8 cellular contexts compared by ENCODE assay signal in the genomic region with DNA sequence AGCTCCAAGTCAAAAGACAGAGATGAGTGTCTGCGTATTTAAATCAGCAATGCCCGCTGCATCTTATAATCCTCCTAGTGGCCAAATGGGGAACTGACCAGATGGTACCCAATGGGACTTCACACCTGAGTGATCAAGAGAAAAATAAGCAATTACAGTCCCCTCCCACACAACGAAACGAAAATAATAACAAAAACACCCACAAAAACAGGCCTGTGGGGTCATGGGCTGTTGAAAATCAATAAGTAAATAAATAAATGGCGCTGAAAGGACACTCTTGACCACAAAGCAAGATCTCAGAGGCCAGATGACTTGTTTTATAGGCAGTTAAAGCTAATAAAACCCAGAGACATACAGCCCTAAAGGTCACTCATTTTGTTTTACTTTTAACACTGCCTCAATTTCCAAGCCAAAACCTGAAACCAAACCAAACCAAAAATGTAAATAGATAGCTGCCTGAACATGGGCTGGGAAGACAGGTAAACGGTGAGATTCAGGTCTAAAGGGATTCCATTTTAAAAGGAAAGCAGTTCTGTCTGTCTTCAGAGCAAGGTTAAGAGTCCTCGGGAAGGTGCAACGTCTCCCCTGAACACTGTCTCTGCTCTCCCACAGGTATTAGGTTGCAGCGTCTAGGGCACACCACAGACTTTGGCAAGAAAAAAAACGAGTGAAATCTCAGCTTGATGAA. TPM values are rescaled to one million over a fixed set of nuclear protein-coding genes. Genes with fewer than 3 reads are reported as not detected.
A peak's percentile ranks its signal among the peaks of the same experiment; 100 is the strongest.
DNase-seq lines count a peak whose midpoint lies in the region; FAIRE-seq and TF ChIP-seq lines count a peak whose summit lies in the region.

No MANE protein-coding gene starts in this region.

- H3K9me3 Mint-ChIP-seq in H9: no peaks in the 10 kb centered on the region
- H3K9me3 Mint-ChIP-seq in T-helper 2 cell treated with Interferon-gamma antibody and Interleukin-4, amounts not matched to agents 5 μg/mL and 100 μg/mL, for 36 hours: no peaks in the 10 kb centered on the region
- no peaks in the 10 kb centered on the region for H3K9me3 Mint-ChIP-seq in astrocyte (ENCODE audit: unreplicated experiment)

- H3K14ac ChIP-seq in H9 (ENCODE audit: insufficient read depth, low read length): no peak overlapping the region

- no peak overlapping the region for H4K91ac ChIP-seq in H9 (ENCODE audit: insufficient read length, low read depth, low read length)

- peaks cover 19 to 21% of the 10 kb centered on the region in 2 experiments for H3K4me1 Mint-ChIP-seq in H9
- peaks cover 47% of the 10 kb centered on the region for H3K4me1 Mint-ChIP-seq in T-helper 2 cell treated with Interferon-gamma antibody and Interleukin-4, amounts not matched to agents 5 μg/mL and 100 μg/mL, for 36 hours (ENCODE audit: low read depth)
- H3K4me1 Mint-ChIP-seq in astrocyte (ENCODE audit: low read depth, unreplicated experiment): peaks cover 3% of the 10 kb centered on the region

- no CpG with 5 or more reads among the region's 10 CpGs for WGBS in H9 (ENCODE audit: extremely low coverage, insufficient read length, low lambda C conversion rate)

- H3K36me3 Mint-ChIP-seq in H9 (ENCODE audit: insufficient read depth in 1 of 3, low read depth in 3 of 3) (peaks cover 16 to 34% (median 25%) of the 10 kb centered on the region in 3 experiments; a peak in 6 of 7 replicates), astrocyte (ENCODE audit: low read depth, unreplicated experiment) (peaks cover 7% of the 10 kb centered on the region)
- H3K36me3 Mint-ChIP-seq in T-helper 2 cell treated with Interferon-gamma antibody and Interleukin-4, amounts not matched to agents 5 μg/mL and 100 μg/mL, for 36 hours (ENCODE audit: low read depth): peaks cover 16% of the 10 kb centered on the region

- H3K23ac ChIP-seq in H9 (ENCODE audit: insufficient read length, low read depth, low read length): no peak overlapping the region

- H4K8ac ChIP-seq in H9 (replicated peaks; ENCODE audit: insufficient read length, low read depth, low read length): no peak overlapping the region

- H3K9ac ChIP-seq in H9 (ENCODE audit: extremely low read depth, insufficient read length, low read length) (peak overlapping the region; percentile 5), astrocyte (ENCODE audit: low read length) (peak overlapping the region; percentile 91)

- H3K4me3 Mint-ChIP-seq in H9 (peak overlapping the region; percentile 87 to 89), astrocyte (ENCODE audit: unreplicated experiment) (peak overlapping the region; percentile 89)
- H3K4me3 Mint-ChIP-seq in T-helper 2 cell treated with Interferon-gamma antibody and Interleukin-4, amounts not matched to agents 5 μg/mL and 100 μg/mL, for 36 hours: peak overlapping the region; percentile 86

- peak overlapping the region; percentile 96 for H3K4me3 ChIP-seq in astrocyte (ENCODE audit: insufficient read depth, low read depth, low read length)

- H2BK120ac ChIP-seq in H9 (ENCODE audit: low read depth, low read length, poor library complexity, severe bottlenecking): no peak overlapping the region

- H3K23me2 ChIP-seq in H9 (ENCODE audit: insufficient read length, low read depth, low read length, poor library complexity, severe bottlenecking): peaks cover 15% of the 10 kb centered on the region

- no peaks in the 10 kb centered on the region for H3K9me3 ChIP-seq in H9 (ENCODE audit: control insufficient read depth, low read depth, low read length)
- no peaks in the 10 kb centered on the region for H3K9me3 ChIP-seq in astrocyte (ENCODE audit: insufficient read depth, low read depth, low read length)

- TF ChIP-seq CTCF in H9 (conservative IDR thresholded peaks at IDR 0.05) (peak; percentile 88), astrocyte (IDR thresholded peaks at IDR 0.05; ENCODE audit: insufficient read depth, low read depth, low read length) (peak; percentile 99)

- H3K4me1 ChIP-seq in H9 (ENCODE audit: insufficient read depth, low read length) (no peaks in the 10 kb centered on the region; the same call in 1 of the 2 replicates), astrocyte (ENCODE audit: insufficient read depth, low read length) (peaks cover 9% of the 10 kb centered on the region)

- H3K79me1 ChIP-seq in H9 (ENCODE audit: insufficient read depth, low read depth, low read length, poor library complexity, severe bottlenecking): no peaks in the 10 kb centered on the region

- no peak overlapping the region for H3K4ac ChIP-seq in H9 (ENCODE audit: low read depth, low read length)

- H3K27ac ChIP-seq in H9 (ENCODE audit: insufficient read length, low read depth, low read length) (no peak overlapping the region), astrocyte (ENCODE audit: low read depth, low read length) (peak overlapping the region; percentile 38)

- no peaks in the 10 kb centered on the region for H3K27me3 ChIP-seq in H9 (ENCODE audit: insufficient read depth, low read length)
- no peaks in the 10 kb centered on the region for H3K27me3 ChIP-seq in astrocyte (ENCODE audit: insufficient read depth, low read length)

- H3T11ph ChIP-seq in H9 (ENCODE audit: low read length): no peak overlapping the region

- H3K27ac Mint-ChIP-seq in H9: peak overlapping the region in 2 of 3 experiments; percentile 66 to 95; a peak in 3 of 7 replicates
- peak overlapping the region; percentile 85 for H3K27ac Mint-ChIP-seq in T-helper 2 cell treated with Interferon-gamma antibody and Interleukin-4, amounts not matched to agents 5 μg/mL and 100 μg/mL, for 36 hours
- peak overlapping the region; percentile 58 for H3K27ac Mint-ChIP-seq in astrocyte (ENCODE audit: unreplicated experiment)

- DNase-seq in ELF-1 (ENCODE audit: low read depth, low spot score): peak; percentile 62
- peak; percentile 57 for DNase-seq in H9
- peak; percentile 95 for DNase-seq in NAMALWA (ENCODE audit: low spot score)
- DNase-seq in T-helper 2 cell treated with Interferon-gamma antibody and Interleukin-4, amounts not matched to agents 5 μg/mL and 100 μg/mL, for 36 hours (ENCODE audit: low spot score): peak; percentile 75
- DNase-seq in astrocyte (ENCODE audit: low read depth): peak; percentile 46
- DNase-seq in hepatic stellate cell (ENCODE audit: low spot score): peak; percentile 73
- DNase-seq in renal cortical epithelial cell (ENCODE audit: low read depth): peak; percentile 76
- no peak for DNase-seq in mesenteric fat pad (ENCODE audit: low spot score)

- no peak overlapping the region for H3K56ac ChIP-seq in H9 (ENCODE audit: insufficient read length, low read depth, low read length)

- H2BK5ac ChIP-seq in H9 (ENCODE audit: insufficient read length, low read length): no peak overlapping the region

- H3K27me3 Mint-ChIP-seq in H9 (ENCODE audit: low read depth) (no peaks in the 10 kb centered on the region; the same call in 1 of the 2 replicates), astrocyte (ENCODE audit: low read depth, unreplicated experiment) (no peaks in the 10 kb centered on the region)
- H3K27me3 Mint-ChIP-seq in T-helper 2 cell treated with Interferon-gamma antibody and Interleukin-4, amounts not matched to agents 5 μg/mL and 100 μg/mL, for 36 hours (ENCODE audit: low read depth): peaks cover 8% of the 10 kb centered on the region

- no peaks in the 10 kb centered on the region for H3K79me2 ChIP-seq in H9 (ENCODE audit: insufficient read depth, low read length)
- no peaks in the 10 kb centered on the region for H3K79me2 ChIP-seq in astrocyte (ENCODE audit: insufficient read depth, low read length)

- H2BK12ac ChIP-seq in H9 (ENCODE audit: insufficient read length, low read depth, low read length): no peak overlapping the region

- H2BK20ac ChIP-seq in H9 (ENCODE audit: low read depth, low read length, poor library complexity, severe bottlenecking): no peak overlapping the region

- no peak overlapping the region for H3K18ac ChIP-seq in H9 (ENCODE audit: insufficient read length, low read depth, low read length)

- no peak overlapping the region for H2AK5ac ChIP-seq in H9 (ENCODE audit: insufficient read length, low read length)

- peaks cover 16% of the 10 kb centered on the region for H3K36me3 ChIP-seq in astrocyte (ENCODE audit: insufficient read depth, low read length)

- H4K5ac ChIP-seq in H9 (ENCODE audit: insufficient read length, low read depth, low read length): no peak overlapping the region

- no peak for FAIRE-seq in astrocyte (lab: Jason Lieb, UNC)

- no peak overlapping the region for H2BK15ac ChIP-seq in H9 (ENCODE audit: low read depth, low read length)

- H3K4me2 ChIP-seq in H9 (ENCODE audit: insufficient read depth, insufficient read length, low read length) (peak overlapping the region; percentile 86), astrocyte (ENCODE audit: low read length) (peak overlapping the region; percentile 100)

- H2AFZ ChIP-seq in H9 (ENCODE audit: low read length) (no peak overlapping the region), astrocyte (ENCODE audit: low read depth, low read length) (peak overlapping the region; percentile 67)

- H4K20me1 ChIP-seq in H9 (ENCODE audit: control insufficient read depth, insufficient read depth, insufficient read length) (no peaks in the 10 kb centered on the region), astrocyte (ENCODE audit: insufficient read depth, low read length) (peaks cover 11% of the 10 kb centered on the region)

RNA-seq across cellular contexts. Expression of a gene that starts 1.3 kb away (rescaled TPM):
- 11.6 and 12.5 TPM in 2 replicates for total RNA-seq in H9 (2021)
- 9.3 and 10.4 TPM in 2 replicates for total RNA-seq in astrocyte
- total RNA-seq in renal cortical epithelial cell: 5.7 and 7.2 TPM in 2 replicates
- total RNA-seq in mesenteric fat pad: 6.7 TPM

RNA-seq across cellular contexts. Expression of a gene that starts 12.7 kb away (rescaled TPM):
- 263 and 264 TPM in 2 replicates for total RNA-seq in H9 (2021)
- 232 and 241 TPM in 2 replicates for total RNA-seq in astrocyte
- total RNA-seq in renal cortical epithelial cell: 231 and 302 TPM in 2 replicates
- total RNA-seq in mesenteric fat pad: 171 TPM

RNA-seq across cellular contexts. Expression of a gene that starts 36.9 kb away (rescaled TPM):
- total RNA-seq in H9 (2021) (30.1 and 30.3 TPM in 2 replicates), astrocyte (31.9 and 32.7 TPM in 2 replicates), renal cortical epithelial cell (16.0 and 34.2 TPM in 2 replicates), mesenteric fat pad (44.4 TPM)
